In the genomic region with DNA sequence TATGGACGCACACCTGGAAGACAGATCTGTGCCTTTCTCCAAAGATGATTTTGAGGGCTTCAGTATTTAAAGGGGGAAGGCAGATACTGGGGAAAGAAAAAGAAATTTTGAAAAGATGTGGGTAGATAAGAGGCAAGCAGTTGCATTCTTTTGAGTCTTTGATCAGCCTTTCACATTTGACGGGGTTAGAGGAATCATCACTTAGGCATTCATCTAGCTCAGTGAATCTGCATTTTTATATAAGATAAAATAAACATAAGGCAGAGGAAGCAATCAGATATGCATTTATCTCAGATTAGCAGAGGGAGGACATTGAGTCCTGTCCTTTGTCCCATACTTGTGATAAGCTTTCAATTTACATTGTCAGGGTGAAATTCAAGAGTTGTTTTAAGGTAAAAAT, we compare ENCODE assay signal across 19 cellular contexts.
DNase-seq lines count a peak whose midpoint lies in the region; ATAC-seq, FAIRE-seq and TF ChIP-seq lines count a peak whose summit lies in the region.
"Had no signal": no experiment of that assay in that cellular context is flagged by ENCODE, and none has a peak within 500 bp of the region (broad histone marks: within the 10 kb centered on the region; RNA-seq: fewer than 3 reads in every experiment).

No MANE protein-coding gene starts in this region.

- H3K9me3 Mint-ChIP-seq in astrocyte (ENCODE audit: unreplicated experiment): no peaks in the 10 kb centered on the region
- H3K9me3 Mint-ChIP-seq in activated naive CD4-positive, alpha-beta T cell treated with anti-CD3 and anti-CD28 coated beads, Interleukin-2, amount 10 ng/mL, durations not matched to agents 7 days and 5 days: no peaks in the 10 kb centered on the region
- H3K9me3 Mint-ChIP-seq: stimulated activated memory B cell treated with anti-CD40 and anti-IgM and Interleukin-4, amounts not matched to agents 10 μg/mL and 1 μg/mL and 100 μg/mL, for 72 hours had no signal

- no peak overlapping the region for H2AFZ ChIP-seq in astrocyte (ENCODE audit: low read depth, low read length)

- POLR2A ChIA-PET in A549 (lab: Yijun Ruan, JAX): no interaction called here

- TF ChIP-seq EP300 in A549 (IDR thresholded peaks at IDR 0.05): no peak

- TF ChIP-seq RAD21 in A549 (conservative IDR thresholded peaks at IDR 0.05 in 1 of 2, IDR thresholded peaks at IDR 0.05 in 1 of 2): no peak

- H3K4me3 Mint-ChIP-seq in astrocyte (ENCODE audit: unreplicated experiment): no peak overlapping the region
- H3K4me3 Mint-ChIP-seq in activated naive CD4-positive, alpha-beta T cell treated with anti-CD3 and anti-CD28 coated beads, Interleukin-2, amount 10 ng/mL, durations not matched to agents 7 days and 5 days: no peak overlapping the region
- H3K4me3 Mint-ChIP-seq: CD4-positive, CD25-positive, alpha-beta regulatory T cell; stimulated activated memory B cell treated with anti-CD40 and anti-IgM and Interleukin-4, amounts not matched to agents 10 μg/mL and 1 μg/mL and 100 μg/mL, for 72 hours had no signal

- no peak overlapping the region for H3K4me3 ChIP-seq in A549
- H3K4me3 ChIP-seq in astrocyte (ENCODE audit: insufficient read depth, low read depth, low read length): no peak overlapping the region
- H3K4me3 ChIP-seq in iPS DF 6.9 (ENCODE audit: low read length): no peak overlapping the region
- H3K4me3 ChIP-seq in thyroid gland (replicated peaks in 1 of 3): no peak overlapping the region
- H3K4me3 ChIP-seq: coronary artery, transverse colon had no signal

- peak overlapping the region; percentile 63 for H3K27ac Mint-ChIP-seq in astrocyte (ENCODE audit: unreplicated experiment)
- H3K27ac Mint-ChIP-seq in activated naive CD4-positive, alpha-beta T cell treated with anti-CD3 and anti-CD28 coated beads, Interleukin-2, amount 10 ng/mL, durations not matched to agents 7 days and 5 days: no peak overlapping the region
- H3K27ac Mint-ChIP-seq: CD4-positive, CD25-positive, alpha-beta regulatory T cell; stimulated activated memory B cell treated with anti-CD40 and anti-IgM and Interleukin-4, amounts not matched to agents 10 μg/mL and 1 μg/mL and 100 μg/mL, for 72 hours had no signal

- H3K4me1 ChIP-seq in A549 (peaks cover 19% of the 10 kb centered on the region), astrocyte (ENCODE audit: insufficient read depth, low read length) (peaks cover 20% of the 10 kb centered on the region), iPS DF 6.9 (ENCODE audit: control insufficient read depth, insufficient read depth, low read length) (peaks cover 2% of the 10 kb centered on the region; the same call in 1 of the 2 replicates), thyroid gland (no peaks in the 10 kb centered on the region)
- H3K4me1 ChIP-seq: transverse colon had no signal

- H3K27me3 ChIP-seq in astrocyte (ENCODE audit: insufficient read depth, low read length): no peaks in the 10 kb centered on the region
- H3K27me3 ChIP-seq in iPS DF 6.9 (ENCODE audit: control insufficient read depth, insufficient read depth, low read length): no peaks in the 10 kb centered on the region
- no peaks in the 10 kb centered on the region for H3K27me3 ChIP-seq in thyroid gland
- H3K27me3 ChIP-seq: transverse colon had no signal

- no peaks in the 10 kb centered on the region for H3K36me3 ChIP-seq in astrocyte (ENCODE audit: insufficient read depth, low read length)
- H3K36me3 ChIP-seq in iPS DF 6.9 (ENCODE audit: control insufficient read depth, insufficient read depth, low read length): no peaks in the 10 kb centered on the region
- H3K36me3 ChIP-seq in thyroid gland: no peaks in the 10 kb centered on the region
- H3K36me3 ChIP-seq: transverse colon had no signal

- CTCF ChIA-PET in A549 (lab: Yijun Ruan, JAX): no interaction called here
- CTCF ChIA-PET in activated naive CD4-positive, alpha-beta T cell treated with anti-CD3 and anti-CD28 coated beads, Interleukin-2, amount 10 ng/mL, durations not matched to agents 7 days and 5 days (lab: Charles Lee): no interaction called here

- no peaks in the 10 kb centered on the region for H3K9me3 ChIP-seq in A549
- H3K9me3 ChIP-seq in astrocyte (ENCODE audit: insufficient read depth, low read depth, low read length): no peaks in the 10 kb centered on the region
- H3K9me3 ChIP-seq in iPS DF 6.9 (ENCODE audit: control insufficient read depth, insufficient read depth, low read length): no peaks in the 10 kb centered on the region; the same call in 1 of the 2 replicates
- H3K9me3 ChIP-seq in thyroid gland: no peaks in the 10 kb centered on the region
- H3K9me3 ChIP-seq: transverse colon had no signal

- no peaks in the 10 kb centered on the region for H3K79me2 ChIP-seq in astrocyte (ENCODE audit: insufficient read depth, low read length)

- peaks cover 35% of the 10 kb centered on the region for H3K4me1 Mint-ChIP-seq in astrocyte (ENCODE audit: low read depth, unreplicated experiment)
- H3K4me1 Mint-ChIP-seq in activated naive CD4-positive, alpha-beta T cell treated with anti-CD3 and anti-CD28 coated beads, Interleukin-2, amount 10 ng/mL, durations not matched to agents 7 days and 5 days: no peaks in the 10 kb centered on the region
- H3K4me1 Mint-ChIP-seq: CD4-positive, CD25-positive, alpha-beta regulatory T cell; stimulated activated memory B cell treated with anti-CD40 and anti-IgM and Interleukin-4, amounts not matched to agents 10 μg/mL and 1 μg/mL and 100 μg/mL, for 72 hours had no signal

- H3K9ac ChIP-seq in astrocyte (ENCODE audit: low read length): no peak overlapping the region

- TF ChIP-seq CTCF in A549 (IDR thresholded peaks at IDR 0.05) (no peak), astrocyte (IDR thresholded peaks at IDR 0.05; ENCODE audit: insufficient read depth, low read depth, low read length) (no peak), thyroid gland (IDR thresholded peaks at IDR 0.05) (no peak)

- H3K27me3 Mint-ChIP-seq in astrocyte (ENCODE audit: low read depth, unreplicated experiment): no peaks in the 10 kb centered on the region
- peaks cover 9% of the 10 kb centered on the region for H3K27me3 Mint-ChIP-seq in activated naive CD4-positive, alpha-beta T cell treated with anti-CD3 and anti-CD28 coated beads, Interleukin-2, amount 10 ng/mL, durations not matched to agents 7 days and 5 days

- WGBS in A549 (ENCODE audit: missing lambda C conversion rate): 51% methylated on average over 2 of the region's 2 CpGs
- no CpG with 5 or more reads among the region's 2 CpGs for WGBS in iPS DF 6.9 (ENCODE audit: insufficient coverage, insufficient read length)
- WGBS in thyroid gland, 2 donors: 80 to 81% methylated on average over 2 of the region's 2 CpGs

- no peaks in the 10 kb centered on the region for H4K20me1 ChIP-seq in astrocyte (ENCODE audit: insufficient read depth, low read length)

- ATAC-seq in A549: no peak
- no peak for ATAC-seq in GM19467 (IDR thresholded peaks at IDR 0.05; ENCODE audit: unreplicated experiment)
- ATAC-seq: stimulated activated memory B cell treated with anti-CD40 and anti-IgM and Interleukin-4, amounts not matched to agents 10 μg/mL and 1 μg/mL and 100 μg/mL, for 72 hours had no signal

- no peaks in the 10 kb centered on the region for H3K36me3 Mint-ChIP-seq in astrocyte (ENCODE audit: low read depth, unreplicated experiment)
- H3K36me3 Mint-ChIP-seq in activated naive CD4-positive, alpha-beta T cell treated with anti-CD3 and anti-CD28 coated beads, Interleukin-2, amount 10 ng/mL, durations not matched to agents 7 days and 5 days: no peaks in the 10 kb centered on the region
- H3K36me3 Mint-ChIP-seq: CD4-positive, CD25-positive, alpha-beta regulatory T cell; stimulated activated memory B cell treated with anti-CD40 and anti-IgM and Interleukin-4, amounts not matched to agents 10 μg/mL and 1 μg/mL and 100 μg/mL, for 72 hours had no signal

- no peak for TF ChIP-seq POLR2A in A549 (IDR thresholded peaks at IDR 0.05; ENCODE audit: low read length)
- TF ChIP-seq POLR2A in GM12892 (IDR thresholded peaks at IDR 0.05; ENCODE audit: low read depth, low read length): no peak
- no peak for TF ChIP-seq POLR2A in thyroid gland (IDR thresholded peaks at IDR 0.05)

- H3K27ac ChIP-seq in A549 (peak overlapping the region in 1 of 2 experiments; percentile 48; a peak in 2 of 6 replicates), astrocyte (ENCODE audit: low read depth, low read length) (peak overlapping the region; percentile 40), iPS DF 6.9 (ENCODE audit: low read length) (peak overlapping the region; percentile 4), thyroid gland (no peak overlapping the region)
- H3K27ac ChIP-seq: coronary artery, epithelial cell of prostate, transverse colon had no signal

- FAIRE-seq in A549 (lab: Jason Lieb, UNC) (no peak), astrocyte (lab: Jason Lieb, UNC) (no peak), GM12892 (lab: Jason Lieb, UNC) (no peak)
- FAIRE-seq: A204.1 had no signal

- H3K4me2 ChIP-seq in A549 (peak overlapping the region; percentile 46), astrocyte (ENCODE audit: low read length) (peak overlapping the region; percentile 64)

- intact Hi-C loops in thyroid gland (cut with DNase I): no loop called here

- DNase-seq in A549 (ENCODE audit: low read depth in 1 of 2, low spot score in 1 of 2) (no peak), HT1080 (ENCODE audit: low read depth) (peak; percentile 18), astrocyte (ENCODE audit: low read depth) (peak; percentile 67), iPS DF 6.9 (ENCODE audit: low read depth, low spot score) (no peak), GM12892 (ENCODE audit: insufficient read length) (no peak), thyroid gland (no peak)
- no peak for DNase-seq in activated naive CD4-positive, alpha-beta T cell treated with anti-CD3 and anti-CD28 coated beads, Interleukin-2, amount 10 ng/mL, durations not matched to agents 7 days and 5 days
- DNase-seq: activated CD4-positive, alpha-beta T cell treated with anti-CD3 and anti-CD28 coated beads for 48 hours; activated CD8-positive, alpha-beta memory T cell treated with anti-CD3 and anti-CD28 coated beads, Interleukin-2, amount 50 U/mL, for 4 hours; activated gamma-delta T cell treated with Interleukin-2 at 50 U/mL for 16 hours; CD4-positive, CD25-positive, alpha-beta regulatory T cell; KG1; NCI-H1092 treated with DMSO at 0.1 percent for 48 hours; transverse colon had no signal

TF ChIP-seq in A549, 52 proteins besides CTCF, POLR2A, EP300 and RAD21:
- TF ChIP-seq GATA3 (IDR thresholded peaks at IDR 0.05; ENCODE audit: borderline replicate concordance) (peak; percentile 20; the same call in 1 of the 2 replicates), ZNF302 (CRISPR knock-in tag; IDR thresholded peaks at IDR 0.05) (no peak)
TF ChIP-seq in A549: peak in this region for 1.

Comparison
In these comparisons a context has a peak if more than half of its experiments do, and no peak if none do; other contexts are left out.
1. DNase-seq: peak in HT1080 (single experiment) and astrocyte (single experiment); none in A549 (0 of 2), iPS DF 6.9 (single experiment), activated naive CD4-positive, alpha-beta T cell treated with anti-CD3 and anti-CD28 coated beads, Interleukin-2, amount 10 ng/mL, durations not matched to agents 7 days and 5 days (single experiment), GM12892 (single experiment) and thyroid gland (0 of 2).
2. H3K27ac ChIP-seq: peak in astrocyte (single experiment) and iPS DF 6.9 (single experiment); none in thyroid gland (0 of 3).